Comparison of ENCODE assay signal across 24 cellular contexts in genomic region chr22:37765498-37765897, GRCh38. TPM values are rescaled to one million over a fixed set of nuclear protein-coding genes. Genes with fewer than 3 reads are reported as not detected.
DNase-seq lines count a peak whose midpoint lies in the region; ATAC-seq, FAIRE-seq and TF ChIP-seq lines count a peak whose summit lies in the region.
"Had no signal": no experiment of that assay in that cellular context is flagged by ENCODE, and none has a peak within 500 bp of the region (broad histone marks: within the 10 kb centered on the region; RNA-seq: fewer than 3 reads in every experiment).

No MANE protein-coding gene starts in this region.

- no peaks in the 10 kb centered on the region for H3K9me3 Mint-ChIP-seq in activated T-helper 1 cell treated with anti-CD3 and anti-CD28 coated beads, Interleukin-12 subunit alpha, Interleukin-12 subunit beta, Interleukin-2, Interleukin-4 antibody, amounts not matched to agents 30 ng/mL and 10 ng/mL and 1 ng/mL, durations not matched to agents 14 hours and 24 hours and 36 hours
- H3K9me3 Mint-ChIP-seq: CD14-positive monocyte had no signal

- no peaks in the 10 kb centered on the region for H4K20me1 ChIP-seq in HepG2 (ENCODE audit: insufficient read depth, low read length)

- intact Hi-C loops in Right ventricle myocardium inferior (cut with DNase I) = no loop called here
- intact Hi-C loops in cardiac septum (cut with DNase I) = no loop called here
- intact Hi-C loops in heart left ventricle (cut with DNase I) = no loop called here
- intact Hi-C loops in HepG2 (cut with micrococcal nuclease; ENCODE audit: unreplicated experiment) = no loop called here
- intact Hi-C loops in activated T-helper 1 cell treated with anti-CD3 and anti-CD28 coated beads, Interleukin-12 subunit alpha, Interleukin-12 subunit beta, Interleukin-2, Interleukin-4 antibody, amounts not matched to agents 30 ng/mL and 10 ng/mL and 1 ng/mL, durations not matched to agents 14 hours and 24 hours and 36 hours (cut with micrococcal nuclease) = no loop called here

- peak overlapping the region in 2 of 12 donors; percentile 33 for H3K27ac ChIP-seq in heart left ventricle
- no peak overlapping the region for H3K27ac ChIP-seq in HepG2 (ENCODE audit: extremely low read length, insufficient read depth, low read length)
- H3K27ac ChIP-seq: 22Rv1, HL-60, SJSA1 had no signal

- H3K4me3 ChIP-seq in heart left ventricle (no peak overlapping the region), HepG2 (replicated peaks in 1 of 3; ENCODE audit: insufficient read depth in 1 of 3, low read depth in 2 of 3, low read length in 3 of 3) (no peak overlapping the region)
- H3K4me3 ChIP-seq: HAP-1, SJSA1 had no signal

- H3K36me3 Mint-ChIP-seq in activated T-helper 1 cell treated with anti-CD3 and anti-CD28 coated beads, Interleukin-12 subunit alpha, Interleukin-12 subunit beta, Interleukin-2, Interleukin-4 antibody, amounts not matched to agents 30 ng/mL and 10 ng/mL and 1 ng/mL, durations not matched to agents 14 hours and 24 hours and 36 hours (ENCODE audit: low read depth) = no peaks in the 10 kb centered on the region

- H3K79me2 ChIP-seq in HepG2 (ENCODE audit: insufficient read depth, low read length) = no peaks in the 10 kb centered on the region

- TF ChIP-seq CTCF in heart left ventricle (IDR thresholded peaks at IDR 0.05) (no peak), HepG2 (CRISPR knock-in tag; IDR thresholded peaks at IDR 0.05) (no peak)

- no peak overlapping the region for H3K4me3 Mint-ChIP-seq in activated T-helper 1 cell treated with anti-CD3 and anti-CD28 coated beads, Interleukin-12 subunit alpha, Interleukin-12 subunit beta, Interleukin-2, Interleukin-4 antibody, amounts not matched to agents 30 ng/mL and 10 ng/mL and 1 ng/mL, durations not matched to agents 14 hours and 24 hours and 36 hours
- H3K4me3 Mint-ChIP-seq: CD14-positive monocyte had no signal

- no peaks in the 10 kb centered on the region for H3K27me3 Mint-ChIP-seq in activated T-helper 1 cell treated with anti-CD3 and anti-CD28 coated beads, Interleukin-12 subunit alpha, Interleukin-12 subunit beta, Interleukin-2, Interleukin-4 antibody, amounts not matched to agents 30 ng/mL and 10 ng/mL and 1 ng/mL, durations not matched to agents 14 hours and 24 hours and 36 hours (ENCODE audit: insufficient read depth)

- DNase-seq in Right ventricle myocardium inferior (ENCODE audit: missing footprints) = no peak
- no peak for DNase-seq in cardiac septum (ENCODE audit: low spot score)
- peak in 3 of 5 donors; percentile 47 to 79 (median 48) for DNase-seq in heart left ventricle
- DNase-seq in HepG2 (ENCODE audit: low spot score) = no peak
- DNase-seq in activated T-helper 1 cell treated with anti-CD3 and anti-CD28 coated beads, Interleukin-12 subunit alpha, Interleukin-12 subunit beta, Interleukin-2, Interleukin-4 antibody, amounts not matched to agents 30 ng/mL and 10 ng/mL and 1 ng/mL, durations not matched to agents 14 hours and 24 hours and 36 hours (ENCODE audit: low spot score) = no peak
- no peak for DNase-seq in NCI-H1092 treated with DMSO at 0.1 percent for 48 hours (lab: John Stamatoyannopoulos, UW)
- no peak for DNase-seq in HT-29 (ENCODE audit: low spot score)
- DNase-seq: AML-193, DMS79 treated with DMSO at 0.1 percent for 48 hours, MM.1S, NCI-H1105, NCI-H1694, NCI-H2081 treated with DMSO at 0.1 percent for 48 hours, NCI-H510A treated with DMSO at 0.1 percent for 48 hours, NCI-H82, PC-3 had no signal

- TF ChIP-seq EP300 in HepG2 (IDR thresholded peaks at IDR 0.05; ENCODE audit: low read depth in 2 of 2, low read length in 2 of 2) (no peak), HepG2 (CRISPR knock-in tag; IDR thresholded peaks at IDR 0.05; ENCODE audit: borderline replicate concordance) (no peak)

- H3K9ac ChIP-seq in HepG2 (ENCODE audit: insufficient read depth, low read depth, low read length) = no peak overlapping the region

- POLR2A ChIA-PET in HepG2 (lab: Yijun Ruan, JAX) = no interaction called here

- H3K27ac Mint-ChIP-seq in activated T-helper 1 cell treated with anti-CD3 and anti-CD28 coated beads, Interleukin-12 subunit alpha, Interleukin-12 subunit beta, Interleukin-2, Interleukin-4 antibody, amounts not matched to agents 30 ng/mL and 10 ng/mL and 1 ng/mL, durations not matched to agents 14 hours and 24 hours and 36 hours = no peak overlapping the region

- FAIRE-seq in HepG2 (lab: Jason Lieb, UNC) = no peak
- FAIRE-seq: HTR-8/SVneo had no signal

- no peak for TF ChIP-seq RAD21 in HepG2 (CRISPR knock-in tag; IDR thresholded peaks at IDR 0.05)

- H3K4me1 ChIP-seq in heart left ventricle (peaks cover 0 to 12% (median 0%) of the 10 kb centered on the region in 12 donors), HepG2 (ENCODE audit: insufficient read depth, low read length) (peaks cover 31% of the 10 kb centered on the region)
- H3K4me1 ChIP-seq: HAP-1, SJSA1 had no signal

- H3K4me2 ChIP-seq in HepG2 (ENCODE audit: low read depth, low read length) = no peak overlapping the region

- WGBS in heart left ventricle, 4 donors = 68 to 78% (median 71%) methylated on average over 13 of the region's 13 CpGs
- 99% methylated on average over 7 of the region's 13 CpGs for WGBS in HepG2 (ENCODE audit: low lambda C conversion rate)

- H3K4me1 Mint-ChIP-seq in activated T-helper 1 cell treated with anti-CD3 and anti-CD28 coated beads, Interleukin-12 subunit alpha, Interleukin-12 subunit beta, Interleukin-2, Interleukin-4 antibody, amounts not matched to agents 30 ng/mL and 10 ng/mL and 1 ng/mL, durations not matched to agents 14 hours and 24 hours and 36 hours (ENCODE audit: low read depth) = peaks cover 5% of the 10 kb centered on the region
- H3K4me1 Mint-ChIP-seq: CD14-positive monocyte had no signal

- BruUV-seq in HepG2 (replicated peaks; lab: Mats Ljungman, UMichigan) = no TSS peak

- in situ Hi-C loops in HepG2 (cut with HindIII; ENCODE audit: extremely low pct_ligation_motif_present, low pct_unique_long_range_greater_than_20kb) = no loop called here

- no peak overlapping the region for H2AFZ ChIP-seq in HepG2 (ENCODE audit: low read length)

- TF ChIP-seq POLR2A in heart left ventricle (IDR thresholded peaks at IDR 0.05) (no peak), HepG2 (IDR thresholded peaks at IDR 0.05; ENCODE audit: insufficient read depth in 1 of 2, low read depth in 2 of 2, low read length in 2 of 2) (no peak)

- H3K27me3 ChIP-seq in heart left ventricle (no peaks in the 10 kb centered on the region), HepG2 (ENCODE audit: control insufficient read depth in 1 of 2, insufficient read depth in 2 of 2, low read length in 2 of 2) (no peaks in the 10 kb centered on the region)
- H3K27me3 ChIP-seq: SJSA1 had no signal

- peaks cover 0 to 99% (median 84%) of the 10 kb centered on the region in 9 donors for H3K36me3 ChIP-seq in heart left ventricle
- H3K36me3 ChIP-seq in HepG2 (replicated peaks in 1 of 2; ENCODE audit: control insufficient read depth in 1 of 2, insufficient read depth in 2 of 2, low read length in 2 of 2) = peaks cover 3 to 12% of the 10 kb centered on the region in 2 experiments; a peak in 2 of 5 replicates
- H3K36me3 ChIP-seq: HAP-1 had no signal

- no peaks in the 10 kb centered on the region for H3K9me3 ChIP-seq in heart left ventricle
- H3K9me3 ChIP-seq in HepG2 (ENCODE audit: low read length) = no peaks in the 10 kb centered on the region
- H3K9me3 ChIP-seq: HAP-1, SJSA1 had no signal

- CTCF ChIA-PET in HepG2 (lab: Yijun Ruan, JAX; ENCODE audit: low intra/inter-chr PET ratio, low total read pairs) = no interaction called here

- ATAC-seq in Right ventricle myocardium inferior (peak; percentile 68), heart left ventricle (peak in 3 of 4 donors; percentile 53 to 82 (median 66)), HepG2 (no peak), esophagus mucosa (no peak)

RNA-seq across cellular contexts. Expression of gene GCAT, which starts 42.2 kb away (rescaled TPM):
- 44.1 TPM for total RNA-seq in Right ventricle myocardium inferior
- total RNA-seq in cardiac septum = 24.0 TPM
- total RNA-seq in heart left ventricle = 10 to 100 TPM; 25.2 to 83.6 (median 39.7) TPM
- polyA plus RNA-seq in heart left ventricle = 10 to 100 TPM; 26.7 to 53.4 TPM
- 50.3 and 56.8 TPM in 2 replicates for total RNA-seq in HepG2 (2016; rRNA removed; fragmentation: Illumina TruSeq; extraction: Trizol)
- 23.1 and 31.8 TPM in 2 replicates for total RNA-seq in HepG2 (2016; cell fraction: cytosol; rRNA removed; fragmentation: Illumina TruSeq; extraction: Trizol; ENCODE audit: low read depth)
- 52.6 and 58.0 TPM in 2 replicates for total RNA-seq in HepG2 (2016; cell fraction: insoluble cytoplasmic fraction; rRNA removed; fragmentation: Illumina TruSeq; extraction: Trizol)
- 32.9 and 38.6 TPM in 2 replicates for total RNA-seq in HepG2 (2016; cell fraction: membrane; rRNA removed; fragmentation: Illumina TruSeq; extraction: Trizol)
- total RNA-seq in HepG2 (2016; cell fraction: nucleus; rRNA removed; fragmentation: Illumina TruSeq; extraction: Trizol) = 22.7 and 25.7 TPM in 2 replicates
- polyA plus RNA-seq in HepG2 (2011; rRNA removed) = 24.6 and 28.0 TPM in 2 replicates
- 15.8 and 37.3 TPM in 2 replicates for polyA plus RNA-seq in HepG2 (2011; cell fraction: cytosol; rRNA removed)
- polyA plus RNA-seq in HepG2 (2011; cell fraction: nucleus; rRNA removed) = 35.2 and 54.6 TPM in 2 replicates
- 10.3 and 20.4 TPM in 2 replicates for polyA plus RNA-seq in HepG2 (2012)
- 22.8 and 31.3 TPM in 2 replicates for polyA plus RNA-seq in HepG2 (2016; cell fraction: cytosol; fragmentation: Illumina TruSeq; extraction: Trizol; ENCODE audit: low read depth)
- polyA plus RNA-seq in HepG2 (2016; cell fraction: insoluble cytoplasmic fraction; fragmentation: Illumina TruSeq; extraction: Trizol; ENCODE audit: low read depth) = 55.4 and 57.3 TPM in 2 replicates
- polyA plus RNA-seq in HepG2 (2016; cell fraction: membrane; fragmentation: Illumina TruSeq; extraction: Trizol; ENCODE audit: low read depth) = 28.0 and 32.8 TPM in 2 replicates
- polyA plus RNA-seq in HepG2 (2016; cell fraction: nucleus; fragmentation: Illumina TruSeq; extraction: Trizol; ENCODE audit: insufficient read depth, low read depth) = 37.4 and 40.9 TPM in 2 replicates
- 8.3 and 44.9 TPM in 2 replicates for polyA minus RNA-seq in HepG2 (2011; rRNA and poly(A)+ RNA removed; ENCODE audit: low replicate concordance)
- polyA minus RNA-seq in HepG2 (2011; cell fraction: cytosol; rRNA and poly(A)+ RNA removed) = 21.9 and 27.6 TPM in 2 replicates
- polyA minus RNA-seq in HepG2 (2011; cell fraction: nucleus; rRNA and poly(A)+ RNA removed) = 18.2 TPM in 2 replicates
- 21.7 TPM for total RNA-seq in esophagus mucosa
- 28.5 and 28.9 TPM in 2 replicates for total RNA-seq in activated T-helper 1 cell treated with anti-CD3 and anti-CD28 coated beads, Interleukin-12 subunit alpha, Interleukin-12 subunit beta, Interleukin-2, Interleukin-4 antibody, amounts not matched to agents 30 ng/mL and 10 ng/mL and 1 ng/mL, durations not matched to agents 14 hours and 24 hours and 36 hours
- 23.5 and 29.6 TPM in 2 replicates for total RNA-seq in HT-29 (2014; rRNA removed; shearing (Covaris generic))

RNA-seq across cellular contexts. Expression of gene GALR3, which starts 57.7 kb away (rescaled TPM):
- total RNA-seq in Right ventricle myocardium inferior = not detected
- not detected for total RNA-seq in cardiac septum
- not detected for total RNA-seq in heart left ventricle
- not detected for polyA plus RNA-seq in heart left ventricle
- total RNA-seq in HepG2 (2016; rRNA removed; fragmentation: Illumina TruSeq; extraction: Trizol) = not detected in 2 replicates
- not detected in 2 replicates for total RNA-seq in HepG2 (2016; cell fraction: cytosol; rRNA removed; fragmentation: Illumina TruSeq; extraction: Trizol; ENCODE audit: low read depth)
- total RNA-seq in HepG2 (2016; cell fraction: insoluble cytoplasmic fraction; rRNA removed; fragmentation: Illumina TruSeq; extraction: Trizol) = 0.15 TPM in 1 of 2 replicates, not detected in the other
- total RNA-seq in HepG2 (2016; cell fraction: membrane; rRNA removed; fragmentation: Illumina TruSeq; extraction: Trizol) = not detected in 2 replicates
- total RNA-seq in HepG2 (2016; cell fraction: nucleus; rRNA removed; fragmentation: Illumina TruSeq; extraction: Trizol) = not detected in 2 replicates
- 0.05 and 0.13 TPM in 2 replicates for polyA plus RNA-seq in HepG2 (2011; rRNA removed)
- polyA plus RNA-seq in HepG2 (2011; cell fraction: cytosol; rRNA removed) = 0.06 and 0.12 TPM in 2 replicates
- polyA plus RNA-seq in HepG2 (2011; cell fraction: nucleus; rRNA removed) = 1.1 and 1.7 TPM in 2 replicates
- polyA plus RNA-seq in HepG2 (2012) = not detected in 2 replicates
- polyA plus RNA-seq in HepG2 (2016; cell fraction: cytosol; fragmentation: Illumina TruSeq; extraction: Trizol; ENCODE audit: low read depth) = 0.11 TPM in 1 of 2 replicates, not detected in the other
- polyA plus RNA-seq in HepG2 (2016; cell fraction: insoluble cytoplasmic fraction; fragmentation: Illumina TruSeq; extraction: Trizol; ENCODE audit: low read depth) = not detected in 2 replicates
- polyA plus RNA-seq in HepG2 (2016; cell fraction: membrane; fragmentation: Illumina TruSeq; extraction: Trizol; ENCODE audit: low read depth) = not detected in 2 replicates
- polyA plus RNA-seq in HepG2 (2016; cell fraction: nucleus; fragmentation: Illumina TruSeq; extraction: Trizol; ENCODE audit: insufficient read depth, low read depth) = not detected in 2 replicates
- polyA minus RNA-seq in HepG2 (2011; rRNA and poly(A)+ RNA removed; ENCODE audit: low replicate concordance) = 1.8 TPM in 1 of 2 replicates, not detected in the other
- polyA minus RNA-seq in HepG2 (2011; cell fraction: cytosol; rRNA and poly(A)+ RNA removed) = not detected in 2 replicates
- polyA minus RNA-seq in HepG2 (2011; cell fraction: nucleus; rRNA and poly(A)+ RNA removed) = 0.77 TPM in 1 of 2 replicates, not detected in the other
- 0.32 TPM for total RNA-seq in esophagus mucosa
- total RNA-seq in activated T-helper 1 cell treated with anti-CD3 and anti-CD28 coated beads, Interleukin-12 subunit alpha, Interleukin-12 subunit beta, Interleukin-2, Interleukin-4 antibody, amounts not matched to agents 30 ng/mL and 10 ng/mL and 1 ng/mL, durations not matched to agents 14 hours and 24 hours and 36 hours = 0.24 TPM in 1 of 2 replicates, not detected in the other
- total RNA-seq in HT-29 (2014; rRNA removed; shearing (Covaris generic)) = not detected in 2 replicates
- total RNA-seq: LHCN-M2, PC-3, SJSA1 had no signal
- polyA plus RNA-seq: CD14-positive monocyte had no signal

Comparison
In these comparisons a context has a peak if more than half of its experiments do, and no peak if none do; other contexts are left out.
1. DNase-seq: peak in heart left ventricle (3 of 5); none in Right ventricle myocardium inferior (single experiment), cardiac septum (single experiment), HepG2 (single experiment), activated T-helper 1 cell treated with anti-CD3 and anti-CD28 coated beads, Interleukin-12 subunit alpha, Interleukin-12 subunit beta, Interleukin-2, Interleukin-4 antibody, amounts not matched to agents 30 ng/mL and 10 ng/mL and 1 ng/mL, durations not matched to agents 14 hours and 24 hours and 36 hours (single experiment), NCI-H1092 treated with DMSO at 0.1 percent for 48 hours (single experiment) and HT-29 (single experiment).
2. ATAC-seq: peak in Right ventricle myocardium inferior (single experiment) and heart left ventricle (3 of 4); none in HepG2 (single experiment) and esophagus mucosa (single experiment).